10 cellular contexts compared by ENCODE assay signal in the genomic region with DNA sequence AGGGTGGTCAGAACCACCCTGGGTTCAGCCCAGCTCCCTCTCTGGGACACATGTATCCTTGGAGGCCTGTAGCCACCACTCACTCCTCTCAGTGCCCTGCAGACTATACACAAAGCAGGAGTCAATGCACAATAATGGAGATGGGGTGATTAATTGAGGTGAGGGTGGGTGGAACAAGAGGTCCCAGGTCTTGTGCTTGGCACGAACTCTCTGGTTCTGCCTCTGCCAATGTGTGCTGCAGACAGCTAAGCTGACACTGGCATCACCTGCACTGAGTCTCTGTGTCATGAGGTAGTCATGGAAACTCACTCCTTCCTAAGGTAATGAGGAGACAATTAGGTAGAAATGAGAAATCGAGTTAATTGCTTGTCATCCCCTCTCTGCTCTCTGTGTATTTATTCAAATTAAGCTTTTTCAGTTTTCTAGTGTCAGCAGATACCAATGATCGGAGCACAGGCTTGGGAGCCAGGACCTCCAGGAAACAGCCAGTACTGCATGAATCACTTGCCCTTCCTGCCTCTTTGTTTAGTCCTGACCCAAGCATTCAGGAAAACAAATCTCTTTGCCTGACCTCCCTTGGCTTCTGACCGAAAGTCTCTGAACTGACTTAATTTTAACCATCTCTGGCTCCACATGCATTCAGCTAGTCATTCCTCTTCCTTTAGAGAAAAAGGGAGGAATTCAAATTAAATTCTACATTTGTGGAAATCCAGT. TPM values are rescaled to one million over a fixed set of nuclear protein-coding genes. Genes with fewer than 3 reads are reported as not detected.
DNase-seq lines count a peak whose midpoint lies in the region; ATAC-seq and TF ChIP-seq lines count a peak whose summit lies in the region.
"Had no signal": no experiment of that assay in that cellular context is flagged by ENCODE, and none has a peak within 500 bp of the region (broad histone marks: within the 10 kb centered on the region; RNA-seq: fewer than 3 reads in every experiment).

No MANE protein-coding gene starts in this region.

- TF ChIP-seq POLR2A in adrenal gland (IDR thresholded peaks at IDR 0.05): no peak
- TF ChIP-seq POLR2A in spleen (IDR thresholded peaks at IDR 0.05): no peak
- TF ChIP-seq POLR2A in sigmoid colon (IDR thresholded peaks at IDR 0.05): no peak

- H3K4me3 ChIP-seq in MG63 (no peak overlapping the region), adrenal gland (no peak overlapping the region), spleen (no peak overlapping the region), sigmoid colon (no peak overlapping the region)

- TF ChIP-seq CTCF in adrenal gland (IDR thresholded peaks at IDR 0.05) (peak in 4 of 6 experiments; percentile 4 to 34 (median 21)), spleen (IDR thresholded peaks at IDR 0.05 in 8 of 11, conservative IDR thresholded peaks at IDR 0.05 in 3 of 11) (peak in 2 of 11 experiments; percentile 6), sigmoid colon (IDR thresholded peaks at IDR 0.05) (no peak)

- H3K27ac ChIP-seq in adrenal gland (peak overlapping the region in 3 of 5 donors; percentile 18 to 79 (median 35)), spleen (peak overlapping the region in 7 of 8 donors; percentile 46 to 73 (median 67)), sigmoid colon (peak overlapping the region in 1 of 4 donors; percentile 25)

- 27 to 36% (median 34%) methylated on average over 4 of the region's 4 CpGs for WGBS in adrenal gland, 4 donors
- WGBS in spleen, 5 donors: 60 to 71% (median 63%) methylated on average over 4 of the region's 4 CpGs
- 69 to 72% methylated on average over 4 of the region's 4 CpGs for WGBS in sigmoid colon, 2 donors

- peaks cover 28 to 36% of the 10 kb centered on the region in 2 donors for H3K4me1 ChIP-seq in adrenal gland (replicated peaks in 1 of 2)
- H3K4me1 ChIP-seq in spleen: peaks cover 0 to 12% (median 6%) of the 10 kb centered on the region in 6 donors
- no peaks in the 10 kb centered on the region for H3K4me1 ChIP-seq in sigmoid colon

- H3K9me3 ChIP-seq in MG63 (no peaks in the 10 kb centered on the region), adrenal gland (replicated peaks in 1 of 3) (no peaks in the 10 kb centered on the region), spleen (no peaks in the 10 kb centered on the region), sigmoid colon (no peaks in the 10 kb centered on the region)

- H3K27me3 ChIP-seq in MG63 (no peaks in the 10 kb centered on the region), adrenal gland (no peaks in the 10 kb centered on the region), spleen (replicated peaks in 1 of 7) (no peaks in the 10 kb centered on the region), sigmoid colon (no peaks in the 10 kb centered on the region)

- intact Hi-C loops in adrenal gland (cut with DNase I) (no loop called here), left ventricle myocardium superior (cut with micrococcal nuclease) (no loop called here), spleen (cut with DNase I; ENCODE audit: low total_unique reads) (no loop called here), sigmoid colon (cut with DNase I) (no loop called here)

- DNase-seq in MG63 (peak; percentile 83), adrenal gland (peak; percentile 39 to 78 (median 70)), left ventricle myocardium superior (no peak), spleen (no peak), NCI-H2029 treated with DMSO at 0.1 percent for 48 hours (lab: John Stamatoyannopoulos, UW) (no peak), activated gamma-delta T cell treated with Interleukin-2 at 50 U/mL for 16 hours (no peak), sigmoid colon (no peak)
- DNase-seq: retina, SHP77 had no signal

- ATAC-seq in left ventricle myocardium superior (peak; percentile 74), GM19455 (IDR thresholded peaks at IDR 0.05; ENCODE audit: unreplicated experiment) (no peak)

- no peak for TF ChIP-seq EP300 in sigmoid colon (IDR thresholded peaks at IDR 0.05)

- H3K36me3 ChIP-seq in MG63: no peaks in the 10 kb centered on the region
- no peaks in the 10 kb centered on the region for H3K36me3 ChIP-seq in adrenal gland (replicated peaks in 1 of 2)
- no peaks in the 10 kb centered on the region for H3K36me3 ChIP-seq in spleen
- H3K36me3 ChIP-seq in sigmoid colon: no peaks in the 10 kb centered on the region

RNA-seq across cellular contexts. Expression of a gene that starts 56.7 kb away (rescaled TPM):
- total RNA-seq in MG63 (2014; rRNA removed; shearing (Covaris generic); ENCODE audit: low replicate concordance): not detected in 2 replicates
- not detected for total RNA-seq in adrenal gland
- polyA plus RNA-seq in adrenal gland: not detected
- not detected for total RNA-seq in left ventricle myocardium superior
- total RNA-seq in spleen: under 1 TPM in 1 of 7 donors, not detected in 6; 0.30 TPM
- not detected for polyA plus RNA-seq in spleen
- not detected for total RNA-seq in sigmoid colon
- polyA plus RNA-seq in sigmoid colon: not detected

Comparison
In these comparisons a context has a peak if more than half of its experiments do, and no peak if none do; other contexts are left out.
1. DNase-seq: peak in MG63 (single experiment) and adrenal gland (7 of 7); none in left ventricle myocardium superior (single experiment), spleen (single experiment), NCI-H2029 treated with DMSO at 0.1 percent for 48 hours (single experiment), activated gamma-delta T cell treated with Interleukin-2 at 50 U/mL for 16 hours (single experiment) and sigmoid colon (single experiment).
2. CTCF ChIP-seq: peak in adrenal gland (4 of 6); none in sigmoid colon (0 of 4).